1 cellular context compared by ENCODE assay signal in genomic region chr19:35166100-35167063, GRCh38.
TF ChIP-seq lines count a peak whose summit lies in the region.

No MANE protein-coding gene starts in this region.

TF ChIP-seq in K562, 482 proteins besides CTCF, POLR2A, EP300 and RAD21 (continued from another document and continues in another):
- TF ChIP-seq, protein P1, sequence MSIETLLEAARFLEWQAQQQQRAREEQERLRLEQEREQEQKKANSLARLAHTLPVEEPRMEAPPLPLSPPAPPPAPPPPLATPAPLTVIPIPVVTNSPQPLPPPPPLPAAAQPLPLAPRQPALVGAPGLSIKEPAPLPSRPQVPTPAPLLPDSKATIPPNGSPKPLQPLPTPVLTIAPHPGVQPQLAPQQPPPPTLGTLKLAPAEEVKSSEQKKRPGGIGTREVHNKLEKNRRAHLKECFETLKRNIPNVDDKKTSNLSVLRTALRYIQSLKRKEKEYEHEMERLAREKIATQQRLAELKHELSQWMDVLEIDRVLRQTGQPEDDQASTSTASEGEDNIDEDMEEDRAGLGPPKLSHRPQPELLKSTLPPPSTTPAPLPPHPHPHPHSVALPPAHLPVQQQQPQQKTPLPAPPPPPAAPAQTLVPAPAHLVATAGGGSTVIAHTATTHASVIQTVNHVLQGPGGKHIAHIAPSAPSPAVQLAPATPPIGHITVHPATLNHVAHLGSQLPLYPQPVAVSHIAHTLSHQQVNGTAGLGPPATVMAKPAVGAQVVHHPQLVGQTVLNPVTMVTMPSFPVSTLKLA (conservative IDR thresholded peaks at IDR 0.05) = peak; percentile 85 to 92
- TF ChIP-seq RBM34 (IDR thresholded peaks at IDR 0.05; ENCODE audit: borderline replicate concordance, insufficient read depth, low read length) = no peak
- TF ChIP-seq CBX2 (IDR thresholded peaks at IDR 0.05; ENCODE audit: insufficient read depth, low read length, poor library complexity, severe bottlenecking) = no peak
- TF ChIP-seq ZBTB9 (CRISPR knock-in tag; IDR thresholded peaks at IDR 0.05) = peak; percentile 64; the same call in 1 of the 2 replicates
- TF ChIP-seq STAT5A (IDR thresholded peaks at IDR 0.05; ENCODE audit: borderline replicate concordance, low read length) = peak; percentile 63
- no peak; the same call in 1 of the 2 replicates for TF ChIP-seq SMARCE1 (IDR thresholded peaks at IDR 0.05)
- peak; percentile 86 for TF ChIP-seq L3MBTL2 (IDR thresholded peaks at IDR 0.05)
- TF ChIP-seq YY1 (IDR thresholded peaks at IDR 0.05; ENCODE audit: borderline replicate concordance in 1 of 3, control insufficient read depth in 1 of 3, extremely low read depth in 1 of 3, insufficient read depth in 3 of 3, insufficient read length in 1 of 3, insufficient replicate concordance in 2 of 3, low read depth in 1 of 3, low read length in 2 of 3) = peak in 2 of 3 experiments; percentile 17 to 41
- peak; percentile 58 for TF ChIP-seq ATF7 (IDR thresholded peaks at IDR 0.05)
- TF ChIP-seq, protein P2, sequence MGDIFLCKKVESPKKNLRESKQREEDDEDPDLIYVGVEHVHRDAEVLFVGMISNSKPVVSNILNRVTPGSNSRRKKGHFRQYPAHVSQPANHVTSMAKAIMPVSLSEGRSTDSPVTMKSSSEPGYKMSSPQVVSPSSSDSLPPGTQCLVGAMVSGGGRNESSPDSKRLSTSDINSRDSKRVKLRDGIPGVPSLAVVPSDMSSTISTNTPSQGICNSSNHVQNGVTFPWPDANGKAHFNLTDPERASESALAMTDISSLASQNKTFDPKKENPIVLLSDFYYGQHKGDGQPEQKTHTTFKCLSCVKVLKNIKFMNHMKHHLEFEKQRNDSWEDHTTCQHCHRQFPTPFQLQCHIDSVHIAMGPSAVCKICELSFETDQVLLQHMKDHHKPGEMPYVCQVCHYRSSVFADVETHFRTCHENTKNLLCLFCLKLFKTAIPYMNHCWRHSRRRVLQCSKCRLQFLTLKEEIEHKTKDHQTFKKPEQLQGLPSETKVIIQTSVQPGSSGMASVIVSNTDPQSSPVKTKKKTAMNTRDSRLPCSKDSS (IDR thresholded peaks at IDR 0.05; ENCODE audit: low read depth, partially characterized antibody) = no peak
- peak in 1 of 2 experiments; percentile 11; a peak in 2 of 4 replicates for TF ChIP-seq TEAD1 (CRISPR knock-in tag; IDR thresholded peaks at IDR 0.05)
- TF ChIP-seq, protein P3, sequence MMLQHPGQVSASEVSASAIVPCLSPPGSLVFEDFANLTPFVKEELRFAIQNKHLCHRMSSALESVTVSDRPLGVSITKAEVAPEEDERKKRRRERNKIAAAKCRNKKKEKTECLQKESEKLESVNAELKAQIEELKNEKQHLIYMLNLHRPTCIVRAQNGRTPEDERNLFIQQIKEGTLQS (IDR thresholded peaks at IDR 0.05) = no peak
- TF ChIP-seq, protein P3 (CRISPR knock-in tag; conservative IDR thresholded peaks at IDR 0.05) = 0 out of 2 replicates have a peak, but pooled peaks have one; percentile 27
- TF ChIP-seq ZNF444 (CRISPR knock-in tag; IDR thresholded peaks at IDR 0.05) = no peak
- peak; percentile 25 for TF ChIP-seq MEIS2 (IDR thresholded peaks at IDR 0.05; ENCODE audit: partially characterized antibody)
- TF ChIP-seq ZC3H11A (IDR thresholded peaks at IDR 0.05; ENCODE audit: low read depth, low read length) = no peak
- TF ChIP-seq FOXK2 (conservative IDR thresholded peaks at IDR 0.05 in 1 of 2, IDR thresholded peaks at IDR 0.05 in 1 of 2; ENCODE audit: low read depth in 2 of 2) = no peak
- TF ChIP-seq TAF1 (IDR thresholded peaks at IDR 0.05; ENCODE audit: control insufficient read depth, extremely low read depth, insufficient read depth, low read length, severe bottlenecking) = peak; percentile 35
- TF ChIP-seq NCOA1 (IDR thresholded peaks at IDR 0.05; ENCODE audit: low read depth) = peak; percentile 57; the same call in 1 of the 2 replicates
- 0 out of 2 replicates have a peak, but pooled peaks have one; percentile 48 for TF ChIP-seq JUND (IDR thresholded peaks at IDR 0.05; ENCODE audit: borderline replicate concordance, low read depth, low read length)
- no peak; the same call in 2 of the 3 replicates for TF ChIP-seq JUND (tag; IDR thresholded peaks at IDR 0.05; ENCODE audit: borderline replicate concordance, low read depth, low read length)
- TF ChIP-seq KLF1 (tag; IDR thresholded peaks at IDR 0.05) = no peak
- no peak for TF ChIP-seq MYBL2 (IDR thresholded peaks at IDR 0.05; ENCODE audit: low read depth)
- TF ChIP-seq MYBL2 (CRISPR knock-in tag; IDR thresholded peaks at IDR 0.05; ENCODE audit: borderline replicate concordance) = no peak
- peak; percentile 47; the same call in 1 of the 2 replicates for TF ChIP-seq KLF16 (IDR thresholded peaks at IDR 0.05)
- TF ChIP-seq CBFA2T3 (IDR thresholded peaks at IDR 0.05) = peak; percentile 92
- TF ChIP-seq ZNF583 (CRISPR knock-in tag; IDR thresholded peaks at IDR 0.05) = no peak
- TF ChIP-seq, protein P4, sequence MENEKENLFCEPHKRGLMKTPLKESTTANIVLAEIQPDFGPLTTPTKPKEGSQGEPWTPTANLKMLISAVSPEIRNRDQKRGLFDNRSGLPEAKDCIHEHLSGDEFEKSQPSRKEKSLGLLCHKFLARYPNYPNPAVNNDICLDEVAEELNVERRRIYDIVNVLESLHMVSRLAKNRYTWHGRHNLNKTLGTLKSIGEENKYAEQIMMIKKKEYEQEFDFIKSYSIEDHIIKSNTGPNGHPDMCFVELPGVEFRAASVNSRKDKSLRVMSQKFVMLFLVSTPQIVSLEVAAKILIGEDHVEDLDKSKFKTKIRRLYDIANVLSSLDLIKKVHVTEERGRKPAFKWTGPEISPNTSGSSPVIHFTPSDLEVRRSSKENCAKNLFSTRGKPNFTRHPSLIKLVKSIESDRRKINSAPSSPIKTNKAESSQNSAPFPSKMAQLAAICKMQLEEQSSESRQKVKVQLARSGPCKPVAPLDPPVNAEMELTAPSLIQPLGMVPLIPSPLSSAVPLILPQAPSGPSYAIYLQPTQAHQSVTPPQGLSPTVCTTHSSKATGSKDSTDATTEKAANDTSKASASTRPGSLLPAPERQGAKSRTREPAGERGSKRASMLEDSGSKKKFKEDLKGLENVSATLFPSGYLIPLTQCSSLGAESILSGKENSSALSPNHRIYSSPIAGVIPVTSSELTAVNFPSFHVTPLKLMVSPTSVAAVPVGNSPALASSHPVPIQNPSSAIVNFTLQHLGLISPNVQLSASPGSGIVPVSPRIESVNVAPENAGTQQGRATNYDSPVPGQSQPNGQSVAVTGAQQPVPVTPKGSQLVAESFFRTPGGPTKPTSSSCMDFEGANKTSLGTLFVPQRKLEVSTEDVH (IDR thresholded peaks at IDR 0.05; ENCODE audit: low read depth, partially characterized antibody) = no peak
- TF ChIP-seq MEF2D (tag; conservative IDR thresholded peaks at IDR 0.05; ENCODE audit: low read depth) = no peak
- peak; percentile 32 for TF ChIP-seq TAF9B (IDR thresholded peaks at IDR 0.05; ENCODE audit: partially characterized antibody)
- TF ChIP-seq, protein P5, sequence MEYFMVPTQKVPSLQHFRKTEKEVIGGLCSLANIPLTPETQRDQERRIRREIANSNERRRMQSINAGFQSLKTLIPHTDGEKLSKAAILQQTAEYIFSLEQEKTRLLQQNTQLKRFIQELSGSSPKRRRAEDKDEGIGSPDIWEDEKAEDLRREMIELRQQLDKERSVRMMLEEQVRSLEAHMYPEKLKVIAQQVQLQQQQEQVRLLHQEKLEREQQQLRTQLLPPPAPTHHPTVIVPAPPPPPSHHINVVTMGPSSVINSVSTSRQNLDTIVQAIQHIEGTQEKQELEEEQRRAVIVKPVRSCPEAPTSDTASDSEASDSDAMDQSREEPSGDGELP (CRISPR knock-in tag; IDR thresholded peaks at IDR 0.05; ENCODE audit: borderline replicate concordance) = peak; percentile 58
- no peak for TF ChIP-seq ZNF707 (CRISPR knock-in tag; conservative IDR thresholded peaks at IDR 0.05)
- TF ChIP-seq USF2 (CRISPR knock-in tag; IDR thresholded peaks at IDR 0.05) = peak; percentile 90
- TF ChIP-seq TBP (optimal IDR thresholded peaks at IDR 0.05; ENCODE audit: low read depth, low read length) = peak; percentile 70
- no peak for TF ChIP-seq SP2 (IDR thresholded peaks at IDR 0.05; ENCODE audit: extremely low read depth, low read depth, low read length, poor library complexity, severe bottlenecking)
- TF ChIP-seq DMBX1 (CRISPR knock-in tag; IDR thresholded peaks at IDR 0.05; ENCODE audit: borderline replicate concordance) = peak; percentile 71; the same call in 1 of the 2 replicates
- TF ChIP-seq CBFA2T2 (conservative IDR thresholded peaks at IDR 0.05) = peak; percentile 85
- TF ChIP-seq, protein P6, sequence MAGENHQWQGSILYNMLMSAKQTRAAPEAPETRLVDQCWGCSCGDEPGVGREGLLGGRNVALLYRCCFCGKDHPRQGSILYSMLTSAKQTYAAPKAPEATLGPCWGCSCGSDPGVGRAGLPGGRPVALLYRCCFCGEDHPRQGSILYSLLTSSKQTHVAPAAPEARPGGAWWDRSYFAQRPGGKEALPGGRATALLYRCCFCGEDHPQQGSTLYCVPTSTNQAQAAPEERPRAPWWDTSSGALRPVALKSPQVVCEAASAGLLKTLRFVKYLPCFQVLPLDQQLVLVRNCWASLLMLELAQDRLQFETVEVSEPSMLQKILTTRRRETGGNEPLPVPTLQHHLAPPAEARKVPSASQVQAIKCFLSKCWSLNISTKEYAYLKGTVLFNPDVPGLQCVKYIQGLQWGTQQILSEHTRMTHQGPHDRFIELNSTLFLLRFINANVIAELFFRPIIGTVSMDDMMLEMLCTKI (IDR thresholded peaks at IDR 0.05; ENCODE audit: partially characterized antibody) = no peak
- TF ChIP-seq JUNB (CRISPR knock-in tag; conservative IDR thresholded peaks at IDR 0.05) = no peak
- no peak for TF ChIP-seq FUS (optimal IDR thresholded peaks at IDR 0.05; ENCODE audit: low read depth, low read length)
- no peak for TF ChIP-seq STAT6 (CRISPR knock-in tag; IDR thresholded peaks at IDR 0.05)
- TF ChIP-seq TEAD4 (IDR thresholded peaks at IDR 0.05; ENCODE audit: low read length) = peak; percentile 70
- no peak for TF ChIP-seq TEAD4 (CRISPR knock-in tag; IDR thresholded peaks at IDR 0.05; ENCODE audit: borderline replicate concordance)
- TF ChIP-seq NR2C2 (CRISPR knock-in tag; IDR thresholded peaks at IDR 0.05) = no peak
- peak; percentile 54 for TF ChIP-seq NR2C2 (tag; IDR thresholded peaks at IDR 0.05)
- TF ChIP-seq, protein P7, sequence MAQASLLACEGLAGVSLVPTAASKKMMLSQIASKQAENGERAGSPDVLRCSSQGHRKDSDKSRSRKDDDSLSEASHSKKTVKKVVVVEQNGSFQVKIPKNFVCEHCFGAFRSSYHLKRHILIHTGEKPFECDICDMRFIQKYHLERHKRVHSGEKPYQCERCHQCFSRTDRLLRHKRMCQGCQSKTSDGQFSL (CRISPR knock-in tag; IDR thresholded peaks at IDR 0.05) = no peak
- TF ChIP-seq, protein P7 (tag; IDR thresholded peaks at IDR 0.05) = no peak
- no peak for TF ChIP-seq POU5F1 (IDR thresholded peaks at IDR 0.05; ENCODE audit: borderline replicate concordance, low read depth, low read length, partially characterized antibody)
- TF ChIP-seq MTA3 (IDR thresholded peaks at IDR 0.05; ENCODE audit: borderline replicate concordance) = peak; percentile 48
- TF ChIP-seq CBX3 (IDR thresholded peaks at IDR 0.05; ENCODE audit: borderline replicate concordance in 1 of 2, low read length in 2 of 2) = peak in 1 of 2 experiments; percentile 48; a peak in 1 of 3 replicates
- TF ChIP-seq SRSF1 (IDR thresholded peaks at IDR 0.05; ENCODE audit: low read depth, low read length) = no peak
- 0 out of 2 replicates have a peak, but pooled peaks have one; percentile 20 for TF ChIP-seq KLF6 (CRISPR knock-in tag; IDR thresholded peaks at IDR 0.05; ENCODE audit: borderline replicate concordance)
